9 cellular contexts compared by ENCODE assay signal in the genomic region with DNA sequence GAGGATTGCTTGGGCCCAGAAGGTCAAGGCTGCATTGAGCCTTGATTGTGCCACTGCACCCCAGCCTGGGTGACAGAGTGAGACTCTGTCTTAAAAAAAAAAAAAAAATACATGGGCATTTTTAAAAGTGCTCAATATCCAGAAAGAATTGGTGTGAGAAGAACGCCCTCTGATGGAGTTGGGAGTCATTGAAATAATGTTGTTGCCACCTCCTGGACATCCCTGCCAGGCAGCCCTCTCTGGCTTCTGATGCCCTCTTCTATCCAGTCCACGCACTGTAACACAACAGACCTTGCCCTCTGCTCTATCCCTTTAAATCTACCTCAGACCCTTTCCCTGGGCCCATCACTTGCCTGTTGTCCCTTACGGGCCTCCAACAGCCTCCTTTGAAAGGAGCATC. TPM values are rescaled to one million over a fixed set of nuclear protein-coding genes. Genes with fewer than 3 reads are reported as not detected.
A peak's percentile ranks its signal among the peaks of the same experiment; 100 is the strongest.
DNase-seq lines count a peak whose midpoint lies in the region; ATAC-seq, FAIRE-seq and TF ChIP-seq lines count a peak whose summit lies in the region.
"Had no signal": no experiment of that assay in that cellular context is flagged by ENCODE, and none has a peak within 500 bp of the region (broad histone marks: within the 10 kb centered on the region; RNA-seq: fewer than 3 reads in every experiment).

No MANE protein-coding gene starts in this region.

- DNase-seq in activated T-cell treated with anti-CD3 and anti-CD28 coated beads, Interleukin-2, amount 50 U/mL, for 4 hours, result no peak
- no peak for DNase-seq in activated T-cell treated with anti-CD3 and anti-CD28 coated beads, Interleukin-2, amount 50 U/mL, for 24 hours
- DNase-seq in NAMALWA (ENCODE audit: low spot score) (peak; percentile 31), cerebellar cortex (ENCODE audit: low spot score) (peak; percentile 14), spleen (no peak), mesothelial cell of epicardium (ENCODE audit: low spot score in 2 of 2, unreplicated experiment in 2 of 2) (no peak), NCI-H2029 treated with DMSO at 0.1 percent for 48 hours (lab: John Stamatoyannopoulos, UW) (no peak), GM19239 (ENCODE audit: insufficient read length, low spot score) (no peak)

- intact Hi-C loops in spleen (cut with DNase I; ENCODE audit: low total_unique reads), result no loop called here

- peaks cover 3% of the 10 kb centered on the region for H3K36me3 Mint-ChIP-seq in activated T-cell treated with anti-CD3 and anti-CD28 coated beads, Interleukin-2, amount 50 U/mL, for 4 hours (ENCODE audit: insufficient read depth)
- no peaks in the 10 kb centered on the region for H3K36me3 Mint-ChIP-seq in activated T-cell treated with anti-CD3 and anti-CD28 coated beads, Interleukin-2, amount 50 U/mL, for 24 hours (ENCODE audit: low read depth)
- no peaks in the 10 kb centered on the region for H3K36me3 Mint-ChIP-seq in mesothelial cell of epicardium

- no peaks in the 10 kb centered on the region for H3K9me3 ChIP-seq in spleen
- H3K9me3 ChIP-seq: SJCRH30 had no signal

- H3K27ac ChIP-seq in spleen, result peak overlapping the region in 2 of 8 donors; percentile 8 to 40
- H3K27ac ChIP-seq: SJCRH30 had no signal

- H3K4me3 Mint-ChIP-seq in activated T-cell treated with anti-CD3 and anti-CD28 coated beads, Interleukin-2, amount 50 U/mL, for 4 hours, result peak overlapping the region; percentile 23
- no peak overlapping the region for H3K4me3 Mint-ChIP-seq in activated T-cell treated with anti-CD3 and anti-CD28 coated beads, Interleukin-2, amount 50 U/mL, for 24 hours
- no peak overlapping the region for H3K4me3 Mint-ChIP-seq in mesothelial cell of epicardium

- TF ChIP-seq CTCF in spleen (IDR thresholded peaks at IDR 0.05 in 8 of 11, conservative IDR thresholded peaks at IDR 0.05 in 3 of 11) (peak in 8 of 11 experiments; percentile 26 to 53 (median 39)), mesothelial cell of epicardium (IDR thresholded peaks at IDR 0.05; ENCODE audit: unreplicated experiment) (no peak)

- H3K4me1 ChIP-seq in spleen, result peaks cover 12 to 31% (median 16%) of the 10 kb centered on the region in 6 donors
- H3K4me1 ChIP-seq: SJCRH30 had no signal

- H3K27me3 Mint-ChIP-seq in activated T-cell treated with anti-CD3 and anti-CD28 coated beads, Interleukin-2, amount 50 U/mL, for 4 hours (ENCODE audit: low read depth), result peaks cover 20% of the 10 kb centered on the region
- peaks cover 31% of the 10 kb centered on the region for H3K27me3 Mint-ChIP-seq in activated T-cell treated with anti-CD3 and anti-CD28 coated beads, Interleukin-2, amount 50 U/mL, for 24 hours
- H3K27me3 Mint-ChIP-seq in mesothelial cell of epicardium (ENCODE audit: low read depth), result peaks cover 85% of the 10 kb centered on the region

- 46 to 70% (median 63%) methylated on average over 3 of the region's 3 CpGs for WGBS in spleen, 5 donors

- TF ChIP-seq POLR2A in spleen (IDR thresholded peaks at IDR 0.05), result no peak

- H3K4me1 Mint-ChIP-seq in activated T-cell treated with anti-CD3 and anti-CD28 coated beads, Interleukin-2, amount 50 U/mL, for 4 hours (ENCODE audit: low read depth), result peaks cover 39% of the 10 kb centered on the region
- peaks cover 34% of the 10 kb centered on the region for H3K4me1 Mint-ChIP-seq in activated T-cell treated with anti-CD3 and anti-CD28 coated beads, Interleukin-2, amount 50 U/mL, for 24 hours (ENCODE audit: low read depth)
- H3K4me1 Mint-ChIP-seq in mesothelial cell of epicardium, result peaks cover 12% of the 10 kb centered on the region

- peaks cover 0 to 8% (median 0%) of the 10 kb centered on the region in 6 donors for H3K36me3 ChIP-seq in spleen
- H3K36me3 ChIP-seq: SJCRH30 had no signal

- no peak for FAIRE-seq in GM19239 (lab: Jason Lieb, UNC)

- H3K27me3 ChIP-seq in spleen (replicated peaks in 1 of 7), result peaks cover 0 to 32% (median 20%) of the 10 kb centered on the region in 7 donors
- H3K27me3 ChIP-seq: SJCRH30 had no signal

- ATAC-seq in activated T-cell treated with anti-CD3 and anti-CD28 coated beads, Interleukin-2, amount 50 U/mL, for 4 hours, result no peak

- H3K27ac Mint-ChIP-seq in activated T-cell treated with anti-CD3 and anti-CD28 coated beads, Interleukin-2, amount 50 U/mL, for 24 hours, result no peak overlapping the region
- H3K27ac Mint-ChIP-seq in mesothelial cell of epicardium, result no peak overlapping the region

- no peaks in the 10 kb centered on the region for H3K9me3 Mint-ChIP-seq in activated T-cell treated with anti-CD3 and anti-CD28 coated beads, Interleukin-2, amount 50 U/mL, for 4 hours
- no peaks in the 10 kb centered on the region for H3K9me3 Mint-ChIP-seq in activated T-cell treated with anti-CD3 and anti-CD28 coated beads, Interleukin-2, amount 50 U/mL, for 24 hours
- H3K9me3 Mint-ChIP-seq in mesothelial cell of epicardium, result no peaks in the 10 kb centered on the region

- H3K4me3 ChIP-seq in spleen, result peak overlapping the region in 1 of 8 donors; percentile 2
- H3K4me3 ChIP-seq: SJCRH30 had no signal

RNA-seq across cellular contexts. Expression of a gene that starts 4.9 kb away (rescaled TPM):
- total RNA-seq in activated T-cell treated with anti-CD3 and anti-CD28 coated beads, Interleukin-2, amount 50 U/mL, for 4 hours, result under 1 TPM; 0.18 to 0.32 (median 0.30) TPM
- 10 to 100 TPM in 6 of 7 donors, 1 to 10 TPM in 1; 7.5 to 20.5 (median 10.9) TPM for total RNA-seq in spleen
- 1 to 10 TPM in 1 of 3 donors, under 1 TPM in 2; 0.67 to 1.4 (median 0.88) TPM for polyA plus RNA-seq in spleen
- 0.07 TPM in 1 of 3 replicates, not detected in the others for total RNA-seq in mesothelial cell of epicardium
- total RNA-seq: SJCRH30 had no signal

RNA-seq across cellular contexts. Expression of a gene that starts 41.7 kb away (rescaled TPM):
- 10 to 100 TPM; 17.3 to 21.5 (median 17.6) TPM for total RNA-seq in activated T-cell treated with anti-CD3 and anti-CD28 coated beads, Interleukin-2, amount 50 U/mL, for 4 hours
- total RNA-seq in spleen (10 to 100 TPM; 13.2 to 44.7 (median 16.2) TPM), mesothelial cell of epicardium (6.6 to 7.2 TPM (median 7.1 TPM) in 3 replicates)
- 1 to 10 TPM; 1.5 to 3.0 (median 2.8) TPM for polyA plus RNA-seq in spleen

Comparison
In these comparisons a context has a peak if more than half of its experiments do, and no peak if none do; other contexts are left out.
1. DNase-seq: peak in NAMALWA (single experiment) and cerebellar cortex (single experiment); none in activated T-cell treated with anti-CD3 and anti-CD28 coated beads, Interleukin-2, amount 50 U/mL, for 4 hours (single experiment), activated T-cell treated with anti-CD3 and anti-CD28 coated beads, Interleukin-2, amount 50 U/mL, for 24 hours (single experiment), spleen (single experiment), mesothelial cell of epicardium (0 of 2), NCI-H2029 treated with DMSO at 0.1 percent for 48 hours (single experiment) and GM19239 (single experiment).